In genomic region chr2:29747786-29748470, GRCh38 we compare ENCODE assay signal across 10 cellular contexts.
DNase-seq lines count a peak whose midpoint lies in the region; ATAC-seq and TF ChIP-seq lines count a peak whose summit lies in the region.
"Had no signal": no experiment of that assay in that cellular context is flagged by ENCODE, and none has a peak within 500 bp of the region (broad histone marks: within the 10 kb centered on the region; RNA-seq: fewer than 3 reads in every experiment).

No MANE protein-coding gene starts in this region.

- no peaks in the 10 kb centered on the region for H3K4me1 Mint-ChIP-seq in naive thymus-derived CD8-positive, alpha-beta T cell
- H3K4me1 Mint-ChIP-seq in activated T-helper 2 cell treated with anti-CD3 and anti-CD28 coated beads, Interferon-gamma antibody, Interleukin-2, Interleukin-4, amounts not matched to agents 10 μg/mL and 5 μg/mL and 100 μg/mL, durations not matched to agents 14 hours and 24 hours and 36 hours (ENCODE audit: low read depth) = no peaks in the 10 kb centered on the region

- TF ChIP-seq POLR2A in gastroesophageal sphincter (IDR thresholded peaks at IDR 0.05) = no peak

- H3K27ac ChIP-seq in SJCRH30 = no peak overlapping the region
- H3K27ac ChIP-seq in gastroesophageal sphincter = no peak overlapping the region

- no peaks in the 10 kb centered on the region for H3K9me3 ChIP-seq in SJCRH30 (replicated peaks)
- H3K9me3 ChIP-seq in gastroesophageal sphincter = no peaks in the 10 kb centered on the region

- H3K9me3 Mint-ChIP-seq in naive thymus-derived CD8-positive, alpha-beta T cell = no peaks in the 10 kb centered on the region
- H3K9me3 Mint-ChIP-seq in activated T-helper 2 cell treated with anti-CD3 and anti-CD28 coated beads, Interferon-gamma antibody, Interleukin-2, Interleukin-4, amounts not matched to agents 10 μg/mL and 5 μg/mL and 100 μg/mL, durations not matched to agents 14 hours and 24 hours and 36 hours = no peaks in the 10 kb centered on the region

- no peak for TF ChIP-seq CTCF in gastroesophageal sphincter (IDR thresholded peaks at IDR 0.05)

- no peak for TF ChIP-seq EP300 in gastroesophageal sphincter (IDR thresholded peaks at IDR 0.05)

- 48 to 92% methylated on average over 2 to 3 of the region's 3 CpGs for WGBS in gastroesophageal sphincter (ENCODE audit: low coverage in 1 of 2), 2 donors

- DNase-seq in Daoy (ENCODE audit: low read depth) (peak; percentile 97), SJCRH30 (peak; percentile 62 to 82), non-pigmented ciliary epithelial cell (ENCODE audit: low read depth) (peak; percentile 68), mucosa of gallbladder (ENCODE audit: low spot score) (no peak)
- DNase-seq in naive thymus-derived CD8-positive, alpha-beta T cell = no peak
- no peak for DNase-seq in activated T-helper 2 cell treated with anti-CD3 and anti-CD28 coated beads, Interferon-gamma antibody, Interleukin-2, Interleukin-4, amounts not matched to agents 10 μg/mL and 5 μg/mL and 100 μg/mL, durations not matched to agents 14 hours and 24 hours and 36 hours (ENCODE audit: low spot score)
- DNase-seq: activated CD8-positive, alpha-beta memory T cell treated with anti-CD3 and anti-CD28 coated beads, Interleukin-2, amount 50 U/mL, for 4 hours; kidney had no signal

- H3K27me3 Mint-ChIP-seq in naive thymus-derived CD8-positive, alpha-beta T cell = peaks cover 0 to 10% (median 3%) of the 10 kb centered on the region in 5 donors
- H3K27me3 Mint-ChIP-seq in activated T-helper 2 cell treated with anti-CD3 and anti-CD28 coated beads, Interferon-gamma antibody, Interleukin-2, Interleukin-4, amounts not matched to agents 10 μg/mL and 5 μg/mL and 100 μg/mL, durations not matched to agents 14 hours and 24 hours and 36 hours (ENCODE audit: low read depth) = no peaks in the 10 kb centered on the region

- H3K4me3 ChIP-seq in SJCRH30 (no peak overlapping the region), gastroesophageal sphincter (no peak overlapping the region)

- no peak overlapping the region for H3K4me3 Mint-ChIP-seq in naive thymus-derived CD8-positive, alpha-beta T cell
- H3K4me3 Mint-ChIP-seq in activated T-helper 2 cell treated with anti-CD3 and anti-CD28 coated beads, Interferon-gamma antibody, Interleukin-2, Interleukin-4, amounts not matched to agents 10 μg/mL and 5 μg/mL and 100 μg/mL, durations not matched to agents 14 hours and 24 hours and 36 hours (ENCODE audit: low read depth) = no peak overlapping the region

- ATAC-seq in HG02798 (IDR thresholded peaks at IDR 0.05; ENCODE audit: poor library complexity, unreplicated experiment) (peak; percentile 50), gastroesophageal sphincter (no peak)
- no peak for ATAC-seq in naive thymus-derived CD8-positive, alpha-beta T cell

- POLR2A ChIA-PET in naive thymus-derived CD8-positive, alpha-beta T cell (lab: Charles Lee) = no interaction called here

- H3K36me3 Mint-ChIP-seq in naive thymus-derived CD8-positive, alpha-beta T cell = no peaks in the 10 kb centered on the region
- no peaks in the 10 kb centered on the region for H3K36me3 Mint-ChIP-seq in activated T-helper 2 cell treated with anti-CD3 and anti-CD28 coated beads, Interferon-gamma antibody, Interleukin-2, Interleukin-4, amounts not matched to agents 10 μg/mL and 5 μg/mL and 100 μg/mL, durations not matched to agents 14 hours and 24 hours and 36 hours (ENCODE audit: low read depth)

- no peaks in the 10 kb centered on the region for H3K27me3 ChIP-seq in SJCRH30
- H3K27me3 ChIP-seq in gastroesophageal sphincter = no peaks in the 10 kb centered on the region

- intact Hi-C loops in activated T-helper 2 cell treated with anti-CD3 and anti-CD28 coated beads, Interferon-gamma antibody, Interleukin-2, Interleukin-4, amounts not matched to agents 10 μg/mL and 5 μg/mL and 100 μg/mL, durations not matched to agents 14 hours and 24 hours and 36 hours (cut with micrococcal nuclease) = no loop called here

- H3K36me3 ChIP-seq in SJCRH30 = no peaks in the 10 kb centered on the region
- H3K36me3 ChIP-seq in gastroesophageal sphincter = no peaks in the 10 kb centered on the region

- H3K4me1 ChIP-seq in SJCRH30 (peaks cover 32% of the 10 kb centered on the region), gastroesophageal sphincter (peaks cover 0 to 3% (median 0%) of the 10 kb centered on the region in 3 donors)

- H3K27ac Mint-ChIP-seq in naive thymus-derived CD8-positive, alpha-beta T cell = no peak overlapping the region
- H3K27ac Mint-ChIP-seq in activated T-helper 2 cell treated with anti-CD3 and anti-CD28 coated beads, Interferon-gamma antibody, Interleukin-2, Interleukin-4, amounts not matched to agents 10 μg/mL and 5 μg/mL and 100 μg/mL, durations not matched to agents 14 hours and 24 hours and 36 hours = no peak overlapping the region

Comparison
In these comparisons a context has a peak if more than half of its experiments do, and no peak if none do; other contexts are left out.
1. DNase-seq: peak in Daoy (single experiment), SJCRH30 (2 of 2) and non-pigmented ciliary epithelial cell (single experiment); none in naive thymus-derived CD8-positive, alpha-beta T cell (0 of 10), activated T-helper 2 cell treated with anti-CD3 and anti-CD28 coated beads, Interferon-gamma antibody, Interleukin-2, Interleukin-4, amounts not matched to agents 10 μg/mL and 5 μg/mL and 100 μg/mL, durations not matched to agents 14 hours and 24 hours and 36 hours (single experiment) and mucosa of gallbladder (single experiment).